8 cellular contexts compared by ENCODE assay signal in genomic region chr20:50224553-50225255, GRCh38. TPM values are rescaled to one million over a fixed set of nuclear protein-coding genes. Genes with fewer than 3 reads are reported as not detected.
DNase-seq lines count a peak whose midpoint lies in the region; ATAC-seq and TF ChIP-seq lines count a peak whose summit lies in the region.

No MANE protein-coding gene starts in this region.

- no peak overlapping the region for H3K27ac ChIP-seq in trophoblast cell (ENCODE audit: low read depth, low read length)
- H3K27ac ChIP-seq in WERI-Rb-1 = no peak overlapping the region

- TF ChIP-seq CTCF in BJ (IDR thresholded peaks at IDR 0.05; ENCODE audit: insufficient read depth, low read depth, low read length) = peak; percentile 42
- peak; percentile 38 for TF ChIP-seq CTCF in foreskin fibroblast (IDR thresholded peaks at IDR 0.05; ENCODE audit: low read depth, low read length)
- TF ChIP-seq CTCF in WERI-Rb-1 (IDR thresholded peaks at IDR 0.05; ENCODE audit: low read depth, low read length) = no peak; the same call in 1 of the 2 replicates

- POLR2A ChIA-PET in BJ (lab: Charles Lee) = interaction anchor here (0.6 kb wide), 1 partner anchor 234 kb away, joined by 3 read pairs; no protein-coding TSS in a partner anchor

- H3K79me2 ChIP-seq in trophoblast cell (ENCODE audit: control insufficient read depth, insufficient read depth, low read length, poor library complexity) = no peaks in the 10 kb centered on the region

- peaks cover 2% of the 10 kb centered on the region for H3K79me1 ChIP-seq in trophoblast cell (ENCODE audit: low read length)

- H2BK5ac ChIP-seq in trophoblast cell (ENCODE audit: low read depth, low read length, poor library complexity) = no peak overlapping the region

- DNase-seq in BJ (ENCODE audit: low read depth) = peak; percentile 98
- peak; percentile 13 for DNase-seq in RKO (ENCODE audit: low spot score)
- peak; percentile 94 to 96 for DNase-seq in foreskin fibroblast
- peak; percentile 77 to 85 for DNase-seq in trophoblast cell
- DNase-seq in WERI-Rb-1 = no peak

- no peak overlapping the region for H2BK12ac ChIP-seq in trophoblast cell (ENCODE audit: low read length)

- no peaks in the 10 kb centered on the region for H3K27me3 ChIP-seq in BJ (ENCODE audit: control insufficient read depth, insufficient read depth, low read length)
- H3K27me3 ChIP-seq in trophoblast cell (ENCODE audit: insufficient read depth, low read length) = no peaks in the 10 kb centered on the region
- no peaks in the 10 kb centered on the region for H3K27me3 ChIP-seq in WERI-Rb-1 (ENCODE audit: insufficient read depth, low read depth, severe bottlenecking)

- H3K4me3 ChIP-seq in BJ (ENCODE audit: low read depth, low read length) (no peak overlapping the region), foreskin fibroblast (ENCODE audit: low read depth in 1 of 2, low read length in 2 of 2) (no peak overlapping the region), trophoblast cell (ENCODE audit: low read depth, low read length) (no peak overlapping the region), WERI-Rb-1 (ENCODE audit: low read depth, low read length) (no peak overlapping the region)

- no CpG with 5 or more reads among the region's 10 CpGs for WGBS in trophoblast cell (ENCODE audit: extremely low coverage, insufficient coverage, insufficient read length)

- H4K8ac ChIP-seq in trophoblast cell (ENCODE audit: low read depth, low read length) = no peak overlapping the region

- no peak overlapping the region for H3K4me2 ChIP-seq in trophoblast cell (ENCODE audit: low read length)

- H3K14ac ChIP-seq in trophoblast cell (ENCODE audit: low read length) = no peak overlapping the region

- peaks cover 6 to 8% of the 10 kb centered on the region in 2 experiments for H3K4me1 ChIP-seq in trophoblast cell (ENCODE audit: control insufficient read depth in 1 of 2, insufficient read depth in 2 of 2, low read length in 2 of 2)

- CTCF ChIA-PET in BJ (lab: Yijun Ruan, JAX) = interaction anchor here (0.6 to 1.6 kb wide), 7 partner anchors 10 to 240 kb away, joined by 3 to 6 read pairs (median 4); partner anchors contain the start of gene CEBPB

- no peak overlapping the region for H3K9ac ChIP-seq in trophoblast cell (ENCODE audit: low read length)

- H3K23ac ChIP-seq in trophoblast cell (ENCODE audit: low read length) = no peak overlapping the region

- H2AFZ ChIP-seq in trophoblast cell (ENCODE audit: insufficient read depth, low read length, poor library complexity) = no peak overlapping the region

- ATAC-seq in GM19328 (IDR thresholded peaks at IDR 0.05; ENCODE audit: unreplicated experiment) = no peak
- no peak for ATAC-seq in HG02870 (IDR thresholded peaks at IDR 0.05; ENCODE audit: unreplicated experiment)
- no peak for ATAC-seq in GM21447 (IDR thresholded peaks at IDR 0.05; ENCODE audit: unreplicated experiment)

- no peak overlapping the region for H4K12ac ChIP-seq in trophoblast cell (ENCODE audit: low read depth, low read length)

- H3K9me3 ChIP-seq in trophoblast cell (ENCODE audit: insufficient read depth, low read depth, low read length) (peaks cover 2% of the 10 kb centered on the region), WERI-Rb-1 (ENCODE audit: severe bottlenecking) (no peaks in the 10 kb centered on the region)

- no peaks in the 10 kb centered on the region for H3K36me3 ChIP-seq in BJ (ENCODE audit: control insufficient read depth, insufficient read depth, low read length)
- H3K36me3 ChIP-seq in trophoblast cell (ENCODE audit: control insufficient read depth in 1 of 2, insufficient read depth in 2 of 2, low read length in 2 of 2) = no peaks in the 10 kb centered on the region
- H3K36me3 ChIP-seq in WERI-Rb-1 = no peaks in the 10 kb centered on the region

- H2BK120ac ChIP-seq in trophoblast cell (ENCODE audit: insufficient read depth, low read length, poor library complexity) = no peak overlapping the region

- H2AK5ac ChIP-seq in trophoblast cell (ENCODE audit: low read length) = no peak overlapping the region

- H3K4ac ChIP-seq in trophoblast cell (ENCODE audit: low read depth, low read length) = no peak overlapping the region

- H3K18ac ChIP-seq in trophoblast cell (ENCODE audit: low read length) = no peak overlapping the region

- no peak overlapping the region for H4K91ac ChIP-seq in trophoblast cell (ENCODE audit: low read depth, low read length)

RNA-seq across cellular contexts. Expression of gene CEBPB, which starts 34.1 kb away (rescaled TPM):
- 23.3 and 24.6 TPM in 2 replicates for polyA plus RNA-seq in BJ (2011; rRNA removed)
- polyA minus RNA-seq in BJ (2011; rRNA and poly(A)+ RNA removed) = 7.7 and 10.9 TPM in 2 replicates
- polyA plus RNA-seq in trophoblast cell (2013) = 167 and 177 TPM in 2 replicates
